Comparison of ENCODE assay signal across 1 cellular context in the genomic region with DNA sequence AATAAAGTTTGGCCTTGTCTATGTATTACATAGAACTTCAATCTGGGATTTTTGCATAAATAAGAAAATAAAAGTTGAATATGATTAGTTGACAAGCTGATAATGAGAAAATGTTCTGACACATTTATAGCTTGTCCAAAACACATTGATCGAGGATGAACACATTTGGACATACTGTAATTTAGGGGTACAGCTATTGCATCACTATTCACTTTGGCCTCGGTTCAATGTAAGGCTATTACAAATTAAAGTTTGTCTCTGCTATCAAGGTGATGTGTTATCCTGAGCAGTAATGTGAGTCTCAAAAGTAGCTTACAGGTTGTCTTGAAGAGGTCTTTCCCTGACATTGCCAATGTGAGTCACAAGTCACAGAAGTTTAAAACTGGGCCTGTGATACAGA.
TF ChIP-seq lines count a peak whose summit lies in the region.

No MANE protein-coding gene starts in this region.

TF ChIP-seq in SK-N-SH treated with all-trans-retinoic acid at 6 μM for 48 hours, 23 proteins besides CTCF, POLR2A, EP300 and RAD21 (continued from another document):
- TF ChIP-seq PATZ1 (CRISPR knock-in tag; IDR thresholded peaks at IDR 0.05; ENCODE audit: borderline replicate concordance) (no peak), ZNF8 (CRISPR knock-in tag; IDR thresholded peaks at IDR 0.05) (no peak)
